In genomic region chr12:57456737-57457490, GRCh38 we compare ENCODE assay signal across 1 cellular context.
A peak's percentile ranks its signal among the peaks of the same experiment; 100 is the strongest.
TF ChIP-seq lines count a peak whose summit lies in the region.

No MANE protein-coding gene starts in this region.

TF ChIP-seq in HepG2, 621 proteins besides CTCF, POLR2A, EP300 and RAD21:
- no peak for TF ChIP-seq ATF2 (CRISPR knock-in tag; IDR thresholded peaks at IDR 0.05)
- no peak for TF ChIP-seq ZNF792 (CRISPR knock-in tag; IDR thresholded peaks at IDR 0.05)
- 0 out of 2 replicates have a peak, but pooled peaks have one; percentile 6 for TF ChIP-seq MXD1 (CRISPR knock-in tag; IDR thresholded peaks at IDR 0.05)
- no peak for TF ChIP-seq MAZ (IDR thresholded peaks at IDR 0.05; ENCODE audit: borderline replicate concordance, low read depth, low read length)
- TF ChIP-seq MAZ (CRISPR knock-in tag; IDR thresholded peaks at IDR 0.05; ENCODE audit: low read depth): no peak
- no peak for TF ChIP-seq PHB2 (IDR thresholded peaks at IDR 0.05; ENCODE audit: partially characterized antibody)
